In the genomic region with DNA sequence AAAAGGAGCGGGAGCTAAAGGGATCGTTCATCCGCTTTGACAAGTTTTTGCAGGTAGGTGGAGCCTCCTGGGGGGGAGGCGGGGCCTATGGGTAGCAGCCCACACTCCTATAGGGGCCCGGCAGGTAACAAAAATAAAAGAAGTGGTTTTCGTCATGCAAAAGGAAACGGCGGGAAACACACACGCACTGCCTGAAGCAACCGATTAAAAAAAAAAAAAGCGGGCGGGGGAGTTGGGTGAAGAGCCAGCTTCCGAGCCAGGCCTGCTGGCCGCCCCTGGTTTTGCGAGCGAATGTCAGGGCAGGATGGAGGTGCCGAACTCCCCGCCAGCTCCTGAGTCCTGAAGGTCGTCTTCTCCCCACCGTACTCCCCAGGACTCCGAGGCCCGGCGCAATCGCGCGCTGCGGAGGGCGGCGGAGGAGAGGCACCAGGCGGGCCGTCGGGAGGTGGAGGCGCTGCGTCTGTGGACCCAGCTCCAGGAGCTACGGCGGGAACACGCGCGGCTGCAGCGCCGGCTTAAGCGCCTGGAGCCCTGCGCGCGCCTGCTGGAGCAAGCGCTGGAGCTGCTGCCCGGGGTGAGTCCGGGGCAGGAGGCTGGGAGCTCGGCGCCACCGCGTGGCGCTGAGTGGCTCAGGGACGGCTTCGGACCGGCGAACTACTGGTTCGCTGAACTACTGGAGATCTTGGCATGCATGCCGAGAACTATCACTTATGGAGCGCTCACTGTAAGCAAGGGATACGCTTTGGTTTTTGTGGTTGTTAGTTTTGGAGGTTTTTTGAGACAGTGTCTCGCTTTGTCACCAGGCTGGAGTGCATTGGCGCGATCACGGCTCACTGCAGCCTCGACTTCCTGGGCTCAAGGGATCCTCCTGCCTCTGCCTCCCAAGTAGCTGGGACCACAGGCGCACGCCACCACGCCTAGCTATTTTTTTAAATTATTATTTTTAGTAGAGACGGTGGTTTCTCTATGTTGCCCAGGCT, we compare ENCODE assay signal across 8 cellular contexts. TPM values are rescaled to one million over a fixed set of nuclear protein-coding genes. Genes with fewer than 3 reads are reported as not detected.
DNase-seq lines count a peak whose midpoint lies in the region; ATAC-seq and TF ChIP-seq lines count a peak whose summit lies in the region.

No MANE protein-coding gene starts in this region.

- peaks cover 4% of the 10 kb centered on the region for H3K27me3 Mint-ChIP-seq in CD8-positive, alpha-beta T cell (ENCODE audit: low read depth)

- H3K36me3 Mint-ChIP-seq in CD8-positive, alpha-beta T cell, result peaks cover 14% of the 10 kb centered on the region

- H3K36me3 ChIP-seq in CD8-positive, alpha-beta T cell (ENCODE audit: insufficient read depth, low read length), result no peaks in the 10 kb centered on the region
- peaks cover 0 to 4% of the 10 kb centered on the region in 2 donors for H3K36me3 ChIP-seq in prostate gland

- peak; percentile 24 to 82 (median 50) for DNase-seq in CD8-positive, alpha-beta T cell
- DNase-seq in NCI-H1048 (lab: John Stamatoyannopoulos, UW) (peak; percentile 65), T-helper 1 cell (peak in 4 of 5 donors; percentile 44 to 70 (median 56)), amniotic stem cell (lab: John Stamatoyannopoulos, UW) (peak; percentile 38), right cardiac atrium (peak; percentile 74 to 89 (median 88)), prostate gland (ENCODE audit: low spot score) (peak; percentile 52), OCI-M2 (lab: John Stamatoyannopoulos, UW; ENCODE audit: unreplicated experiment) (no peak)

- H3K4me3 ChIP-seq in CD8-positive, alpha-beta T cell (ENCODE audit: low read depth, low read length), result peak overlapping the region; percentile 55
- H3K4me3 ChIP-seq in right cardiac atrium (ENCODE audit: low read length), result peak overlapping the region; percentile 13
- peak overlapping the region; percentile 12 to 30 for H3K4me3 ChIP-seq in prostate gland

- CTCF ChIA-PET in CD8-positive, alpha-beta T cell (lab: Charles Lee), result interaction anchor here (0.7 to 2.8 kb wide), 10 partner anchors 8 to 189 kb away, joined by 3 to 18 read pairs (median 4); a partner anchor contains a TSS

- TF ChIP-seq CTCF in CD8-positive, alpha-beta T cell (IDR thresholded peaks at IDR 0.05), result no peak
- TF ChIP-seq CTCF in prostate gland (IDR thresholded peaks at IDR 0.05), result peak in 3 of 4 experiments; percentile 15 to 50 (median 44)

- no peaks in the 10 kb centered on the region for H3K9me3 ChIP-seq in CD8-positive, alpha-beta T cell (ENCODE audit: low read length)
- H3K9me3 ChIP-seq in right cardiac atrium (ENCODE audit: control insufficient read depth, low read length) (no peaks in the 10 kb centered on the region), prostate gland (no peaks in the 10 kb centered on the region)

- no peaks in the 10 kb centered on the region for H3K27me3 ChIP-seq in CD8-positive, alpha-beta T cell (ENCODE audit: insufficient read depth, low read length)
- no peaks in the 10 kb centered on the region for H3K27me3 ChIP-seq in right cardiac atrium (ENCODE audit: control insufficient read depth, insufficient read depth)
- H3K27me3 ChIP-seq in prostate gland (replicated peaks; ENCODE audit: insufficient read depth), result peaks cover 11% of the 10 kb centered on the region

- H3K4me1 ChIP-seq in CD8-positive, alpha-beta T cell (ENCODE audit: insufficient read depth, low read length), result peaks cover 22% of the 10 kb centered on the region
- H3K4me1 ChIP-seq in right cardiac atrium (ENCODE audit: control insufficient read depth, insufficient read depth, low read length) (no peaks in the 10 kb centered on the region), prostate gland (replicated peaks) (peaks cover 12% of the 10 kb centered on the region)

- WGBS in right cardiac atrium, result 8% methylated on average over 70 of the region's 70 CpGs
- 8% methylated on average over 70 of the region's 70 CpGs for WGBS in prostate gland

- no peak overlapping the region for H3K27ac Mint-ChIP-seq in CD8-positive, alpha-beta T cell

- peak; percentile 94 for ATAC-seq in CD8-positive, alpha-beta T cell
- ATAC-seq in GM21447 (IDR thresholded peaks at IDR 0.05; ENCODE audit: unreplicated experiment) (peak; percentile 61), right cardiac atrium (peak; percentile 84 to 89)

- intact Hi-C loops in CD8-positive, alpha-beta T cell (cut with DNase I, micrococcal nuclease), result loop anchor here (1.0 to 5.0 kb wide), 4 partner anchors 18 to 105 kb away; a partner anchor contains a TSS
- intact Hi-C loops in right cardiac atrium (cut with DNase I) (loop anchor here in 3 of 4 donors (5.0 to 10.0 kb wide), 3 partner anchors 98 to 108 kb away; a partner anchor contains a TSS), prostate gland (cut with DNase I) (no loop called here)

- peaks cover 23% of the 10 kb centered on the region for H3K4me1 Mint-ChIP-seq in CD8-positive, alpha-beta T cell (ENCODE audit: low read depth)

- no peak overlapping the region for H3K27ac ChIP-seq in CD8-positive, alpha-beta T cell (ENCODE audit: low read depth, low read length)
- no peak overlapping the region for H3K27ac ChIP-seq in right cardiac atrium (ENCODE audit: low read length)
- H3K27ac ChIP-seq in prostate gland, result no peak overlapping the region

- POLR2A ChIA-PET in CD8-positive, alpha-beta T cell (lab: Charles Lee), result interaction anchor here (1.0 kb wide), 1 partner anchor 49 kb away, joined by 3 read pairs; no protein-coding TSS in a partner anchor

- H3K9me3 Mint-ChIP-seq in CD8-positive, alpha-beta T cell, result no peaks in the 10 kb centered on the region

- no peak for TF ChIP-seq POLR2A in prostate gland (IDR thresholded peaks at IDR 0.05)

- H3K4me3 Mint-ChIP-seq in CD8-positive, alpha-beta T cell, result peak overlapping the region; percentile 79

RNA-seq across cellular contexts. Expression of a gene that starts 3.6 kb away (rescaled TPM):
- total RNA-seq in CD8-positive, alpha-beta T cell, result under 1 TPM; 0.54 to 0.86 TPM
- total RNA-seq in right cardiac atrium, result not detected
- polyA plus RNA-seq in right cardiac atrium, result 0.09 TPM
- total RNA-seq in prostate gland, result under 1 TPM in 1 of 2 donors, not detected in 1; 0.57 TPM

RNA-seq across cellular contexts. Expression of a gene that starts 17.6 kb away (rescaled TPM):
- total RNA-seq in CD8-positive, alpha-beta T cell, result 1 to 10 TPM; 2.3 to 2.8 TPM
- total RNA-seq in right cardiac atrium, result not detected
- polyA plus RNA-seq in right cardiac atrium, result not detected
- 1 to 10 TPM; 1.6 to 9.9 TPM for total RNA-seq in prostate gland

RNA-seq across cellular contexts. Expression of a gene that starts 32.2 kb away (rescaled TPM):
- total RNA-seq in CD8-positive, alpha-beta T cell, result 10 to 100 TPM; 75.4 to 85.6 TPM
- total RNA-seq in right cardiac atrium, result 10 to 100 TPM; 27.5 to 36.1 (median 31.3) TPM
- 17.2 TPM for polyA plus RNA-seq in right cardiac atrium
- total RNA-seq in prostate gland, result 100 to 1,000 TPM in 1 of 2 donors, 10 to 100 TPM in 1; 66.3 to 119 TPM

RNA-seq across cellular contexts. Expression of a gene that starts 32.4 kb away (rescaled TPM):
- total RNA-seq in CD8-positive, alpha-beta T cell, result 1 to 10 TPM; 4.3 to 4.5 TPM
- total RNA-seq in right cardiac atrium (10 to 100 TPM; 10.1 to 15.5 (median 14.2) TPM), prostate gland (10 to 100 TPM; 29.0 to 39.7 TPM)
- 11.6 TPM for polyA plus RNA-seq in right cardiac atrium
